ENCODE assay signal across 8 cellular contexts in genomic region chr2:226791056-226791486, GRCh38. TPM values are rescaled to one million over a fixed set of nuclear protein-coding genes. Genes with fewer than 3 reads are reported as not detected.
DNase-seq lines count a peak whose midpoint lies in the region; ATAC-seq and TF ChIP-seq lines count a peak whose summit lies in the region.

No MANE protein-coding gene starts in this region.

- DNase-seq in GM06990 (ENCODE audit: extremely low read depth, insufficient read length) = no peak
- peak; percentile 68 for DNase-seq in NCI-H146 (lab: John Stamatoyannopoulos, UW)
- peak; percentile 45 for DNase-seq in activated T-helper 1 cell treated with Interleukin-2 at 50 U/mL for 16 hours (ENCODE audit: low read depth)
- DNase-seq in Right ventricle myocardium inferior (ENCODE audit: missing footprints) = peak; percentile 74
- DNase-seq in osteoblast (ENCODE audit: insufficient read length, low spot score, missing footprints) = peak; percentile 90
- no peak for DNase-seq in effector CD4-positive, alpha-beta T cell

- no peak for TF ChIP-seq CTCF in GM06990 (IDR thresholded peaks at IDR 0.05; ENCODE audit: insufficient read depth, low read length, poor library complexity, severe bottlenecking)
- TF ChIP-seq CTCF in osteoblast (IDR thresholded peaks at IDR 0.05; ENCODE audit: extremely low read depth, low read depth, low read length) = no peak

- ATAC-seq in HG02571 (IDR thresholded peaks at IDR 0.05; ENCODE audit: unreplicated experiment) = peak; percentile 41
- peak; percentile 23 for ATAC-seq in Right ventricle myocardium inferior

- no peaks in the 10 kb centered on the region for H3K9me3 ChIP-seq in osteoblast (ENCODE audit: low read depth, low read length)

- H2AFZ ChIP-seq in ACC112 (ENCODE audit: low read length, unreplicated experiment) (peak overlapping the region; percentile 75), osteoblast (ENCODE audit: low read length) (peak overlapping the region; percentile 49)

- peak overlapping the region; percentile 95 for H3K4me3 ChIP-seq in ACC112 (ENCODE audit: low read depth, low read length)
- peak overlapping the region; percentile 64 for H3K4me3 ChIP-seq in GM06990 (replicated peaks; ENCODE audit: low read depth, low read length)
- peak overlapping the region; percentile 93 for H3K4me3 ChIP-seq in osteoblast (ENCODE audit: insufficient read depth, low read length)

- H3K79me2 ChIP-seq in ACC112 (ENCODE audit: control insufficient read depth, insufficient read depth, low read length, unreplicated experiment) = peaks cover 97% of the 10 kb centered on the region
- peaks cover 99% of the 10 kb centered on the region for H3K79me2 ChIP-seq in osteoblast (ENCODE audit: insufficient read depth, low read length)

- intact Hi-C loops in Right ventricle myocardium inferior (cut with DNase I) = loop anchor here (2.0 to 5.0 kb wide), 4 partner anchors 20 to 234 kb away; no protein-coding TSS in a partner anchor

- peaks cover 12% of the 10 kb centered on the region for H4K20me1 ChIP-seq in osteoblast (ENCODE audit: insufficient read depth, low read length)

- H3K4me1 ChIP-seq in ACC112 (ENCODE audit: control insufficient read depth, insufficient read depth, low read length, unreplicated experiment) (peaks cover 45% of the 10 kb centered on the region), osteoblast (ENCODE audit: insufficient read depth, low read length) (peaks cover 54% of the 10 kb centered on the region)

- H3K27me3 ChIP-seq in ACC112 (ENCODE audit: insufficient read depth, low read length) = no peaks in the 10 kb centered on the region
- no peaks in the 10 kb centered on the region for H3K27me3 ChIP-seq in GM06990 (replicated peaks; ENCODE audit: control insufficient read depth, insufficient read depth, low read length)
- H3K27me3 ChIP-seq in osteoblast (ENCODE audit: insufficient read depth, low read length) = no peaks in the 10 kb centered on the region

- H3K27ac ChIP-seq in ACC112 (ENCODE audit: low read depth, low read length) (peak overlapping the region; percentile 92), osteoblast (ENCODE audit: low read depth, low read length) (peak overlapping the region; percentile 93)

- peak overlapping the region; percentile 80 for H3K4me2 ChIP-seq in osteoblast (ENCODE audit: insufficient read depth, low read length)

- H3K36me3 ChIP-seq in ACC112 (ENCODE audit: insufficient read depth, low read length) (peaks cover 50% of the 10 kb centered on the region), GM06990 (ENCODE audit: control insufficient read depth, insufficient read depth, low read length) (no peaks in the 10 kb centered on the region), osteoblast (ENCODE audit: insufficient read depth, low read length) (peaks cover 27% of the 10 kb centered on the region)

RNA-seq across cellular contexts. Expression of gene IRS1, which starts 8.5 kb away (rescaled TPM):
- total RNA-seq in Right ventricle myocardium inferior (15.9 TPM), osteoblast (24.5 and 27.9 TPM in 2 replicates)

RNA-seq across cellular contexts. Expression of gene RHBDD1, which starts 44.8 kb away (rescaled TPM):
- total RNA-seq in Right ventricle myocardium inferior = 30.5 TPM
- total RNA-seq in osteoblast = 24.2 and 25.3 TPM in 2 replicates

Comparison
In these comparisons a context has a peak if more than half of its experiments do, and no peak if none do; other contexts are left out.
1. DNase-seq: peak in NCI-H146 (single experiment), activated T-helper 1 cell treated with Interleukin-2 at 50 U/mL for 16 hours (single experiment), Right ventricle myocardium inferior (single experiment) and osteoblast (single experiment); none in GM06990 (single experiment) and effector CD4-positive, alpha-beta T cell (single experiment).
2. Peak in every context shown above with its lines, with median percentiles within 50 percentile points of each other: H3K4me3 ChIP-seq.